1 cellular context compared by ENCODE assay signal in the genomic region with DNA sequence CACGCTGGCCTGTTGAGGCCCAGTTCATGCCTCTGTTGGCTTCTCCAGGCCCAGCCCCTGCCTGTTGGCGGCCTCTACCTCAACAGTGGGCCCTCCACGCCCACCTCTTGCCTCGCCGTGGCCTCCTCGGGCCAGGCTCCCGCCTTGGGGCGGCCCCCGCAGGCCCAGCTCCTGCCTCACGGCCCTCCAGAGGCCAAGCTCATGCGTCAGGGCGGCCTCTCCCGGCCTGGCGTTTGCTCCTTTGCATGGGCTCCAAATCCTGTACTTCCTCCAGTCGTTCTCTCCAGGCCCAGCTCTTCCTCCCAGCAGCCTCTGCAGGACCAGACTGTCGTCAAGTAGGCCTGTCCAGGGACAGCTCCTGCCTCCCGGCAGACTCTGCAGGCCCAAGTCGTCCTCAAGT.
DNase-seq lines count a peak whose midpoint lies in the region; ATAC-seq and TF ChIP-seq lines count a peak whose summit lies in the region.
"Not testable (repeated sequence)": the region's sequence is repeated elsewhere in the genome, so short reads cannot be mapped to it uniquely, and the experiment has no call there.

No MANE protein-coding gene starts in this region.

- H3K9me3 ChIP-seq in upper lobe of right lung: not testable (repeated sequence)

- not testable (repeated sequence) for H3K36me3 ChIP-seq in upper lobe of right lung

- not testable (repeated sequence) for TF ChIP-seq CTCF in upper lobe of right lung (IDR thresholded peaks at IDR 0.05)

- intact Hi-C loops in upper lobe of right lung (cut with DNase I): not testable (repeated sequence)

- H3K4me3 ChIP-seq in upper lobe of right lung: not testable (repeated sequence)

- H3K27me3 ChIP-seq in upper lobe of right lung: not testable (repeated sequence)

- ATAC-seq in upper lobe of right lung: not testable (repeated sequence)

- H3K27ac ChIP-seq in upper lobe of right lung: not testable (repeated sequence)

- not testable (repeated sequence) for H3K4me1 ChIP-seq in upper lobe of right lung

- peak; percentile 31 for DNase-seq in upper lobe of right lung
